Comparison of ENCODE assay signal across 31 cellular contexts in the genomic region with DNA sequence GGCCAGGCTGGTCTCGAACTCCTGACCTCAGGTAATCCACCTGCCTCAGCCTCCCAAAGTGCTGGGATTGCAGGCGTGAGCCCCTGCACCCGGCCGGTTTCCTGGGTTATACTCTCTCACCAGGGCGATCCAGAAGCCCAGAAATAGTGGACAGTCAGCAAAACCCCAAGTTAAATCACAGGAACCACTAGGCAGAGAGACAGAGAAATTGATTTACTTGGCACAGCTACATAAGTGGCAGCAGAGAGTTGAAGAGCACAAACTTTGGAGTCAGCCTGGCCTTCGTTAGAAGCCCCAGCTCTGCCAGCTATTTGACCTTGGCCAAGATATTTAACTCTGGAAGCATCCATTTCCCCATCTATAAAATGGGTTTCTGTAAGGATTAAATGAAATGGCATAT.
"Had no signal": no experiment of that assay in that cellular context is flagged by ENCODE, and none has a peak within 500 bp of the region (broad histone marks: within the 10 kb centered on the region; RNA-seq: fewer than 3 reads in every experiment).

No MANE protein-coding gene starts in this region.

- H3K4me3 ChIP-seq: breast epithelium, esophagus muscularis mucosa, left lung, lung, ovary, psoas muscle, right atrium auricular region, thyroid gland, upper lobe of right lung had no signal

- ATAC-seq: left lung, psoas muscle, upper lobe of right lung had no signal

- DNase-seq: activated CD8-positive, alpha-beta memory T cell treated with anti-CD3 and anti-CD28 coated beads, Interleukin-2, amount 50 U/mL, for 48 hours; activated naive CD4-positive, alpha-beta T cell; activated T-cell treated with anti-CD3 and anti-CD28 coated beads, Interleukin-2, amount 50 U/mL, for 4 hours; amniotic stem cell; effector memory CD4-positive, alpha-beta T cell; glutamatergic neuron; hippocampal formation; kidney glomerular epithelial cell; left lung; ovary; psoas muscle; stimulated activated CD4-positive, alpha-beta T cell treated with anti-CD3 and anti-CD28 coated beads, Interleukin-12 subunit alpha, Interleukin-12 subunit beta, amount 100 ng/mL, for 4 hours; substantia nigra; T-helper 17 cell; upper lobe of right lung had no signal

- H3K27me3 Mint-ChIP-seq: activated CD4-positive, alpha-beta T cell treated with anti-CD3 and anti-CD28 coated beads, Interleukin-2, amount 10 ng/mL, durations not matched to agents 7 days and 5 days; activated naive CD8-positive, alpha-beta T cell; central memory CD8-positive, alpha-beta T cell; natural killer cell treated with Interleukin-12 subunit alpha and Interleukin-12 subunit beta and Interleukin-15 and Interleukin-18, amount 100 ng/mL, for 72 hours; stimulated activated naive CD8-positive, alpha-beta T cell treated with anti-CD3 and anti-CD28 coated beads, Interleukin-15, Interleukin-2, amounts not matched to agents 100 ng/mL and 50 ng/mL, for 24 hours; T-helper 17 cell had no signal

- H3K9me3 Mint-ChIP-seq: activated CD4-positive, alpha-beta T cell treated with anti-CD3 and anti-CD28 coated beads, Interleukin-2, amount 10 ng/mL, durations not matched to agents 7 days and 5 days; activated T-cell treated with anti-CD3 and anti-CD28 coated beads, Interleukin-2, amount 50 U/mL, for 4 hours; activated T-helper 2 cell treated with anti-CD3 and anti-CD28 coated beads, Interferon-gamma antibody, Interleukin-2, Interleukin-4, amounts not matched to agents 10 μg/mL and 5 μg/mL and 100 μg/mL, durations not matched to agents 14 hours and 24 hours and 36 hours; central memory CD8-positive, alpha-beta T cell; mesothelial cell of epicardium; natural killer cell treated with Interleukin-12 subunit alpha and Interleukin-12 subunit beta and Interleukin-15 and Interleukin-18, amount 100 ng/mL, for 72 hours; stimulated activated naive CD8-positive, alpha-beta T cell treated with anti-CD3 and anti-CD28 coated beads, Interleukin-15, Interleukin-2, amounts not matched to agents 100 ng/mL and 50 ng/mL, for 24 hours had no signal

- H3K4me1 ChIP-seq: breast epithelium had no signal

- H3K27me3 ChIP-seq: breast epithelium, ovary, right atrium auricular region, thyroid gland, upper lobe of right lung had no signal

- FAIRE-seq: colon, frontal cortex had no signal

- H3K27ac ChIP-seq: breast epithelium, esophagus muscularis mucosa, left lung, neutrophil, ovary, psoas muscle, right atrium auricular region, thyroid gland, upper lobe of right lung, VCaP had no signal

- H3K27ac Mint-ChIP-seq: activated naive CD8-positive, alpha-beta T cell; stimulated activated naive CD8-positive, alpha-beta T cell treated with anti-CD3 and anti-CD28 coated beads, Interleukin-15, Interleukin-2, amounts not matched to agents 100 ng/mL and 50 ng/mL, for 24 hours had no signal

- H3K9me3 ChIP-seq: breast epithelium, esophagus muscularis mucosa, left lung, neutrophil, ovary, psoas muscle, right atrium auricular region, thyroid gland, upper lobe of right lung had no signal

- H3K36me3 Mint-ChIP-seq: activated naive CD8-positive, alpha-beta T cell; mesothelial cell of epicardium; natural killer cell treated with Interleukin-12 subunit alpha and Interleukin-12 subunit beta and Interleukin-15 and Interleukin-18, amount 100 ng/mL, for 72 hours had no signal

- H3K36me3 ChIP-seq: breast epithelium, esophagus muscularis mucosa, left lung, neutrophil, ovary, right atrium auricular region, thyroid gland, upper lobe of right lung had no signal

- H3K4me3 Mint-ChIP-seq: mesothelial cell of epicardium had no signal
